In the genomic region with DNA sequence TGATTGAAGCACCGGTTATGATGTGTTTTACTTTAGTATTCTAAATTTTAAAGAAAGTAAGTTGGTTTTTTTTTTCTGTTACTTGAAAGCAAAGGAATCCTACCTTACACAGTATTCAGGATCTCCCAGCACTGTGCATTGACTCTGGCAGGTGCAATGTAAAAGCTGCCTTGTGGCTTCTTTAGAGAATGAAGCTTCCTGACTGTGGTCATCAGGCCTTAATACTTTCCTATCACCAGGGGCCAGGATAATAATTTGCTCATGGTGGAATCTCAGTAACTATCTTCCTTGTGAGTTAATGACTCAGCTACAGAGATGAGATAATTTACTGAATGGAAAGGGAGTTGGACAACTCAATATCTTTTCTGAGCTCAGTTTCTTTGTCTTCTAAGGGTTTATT, we compare ENCODE assay signal across 27 cellular contexts.
"Had no signal": no experiment of that assay in that cellular context is flagged by ENCODE, and none has a peak within 500 bp of the region (broad histone marks: within the 10 kb centered on the region; RNA-seq: fewer than 3 reads in every experiment).

No MANE protein-coding gene starts in this region.

- H3K27ac ChIP-seq: hepatocyte, left lung, lower lobe of right lung, neural progenitor cell, neutrophil, parathyroid adenoma, right atrium auricular region, right lobe of liver, skin epidermis, suprapubic skin, thoracic aorta, tibial artery, upper lobe of right lung had no signal

- H3K4me2 ChIP-seq: hepatocyte, neural progenitor cell had no signal

- H3K79me2 ChIP-seq: hepatocyte, parathyroid adenoma had no signal

- DNase-seq: islet precursor cell; left colon; left lung; lower lobe of right lung; mammary epithelial cell; mesenchymal stem cell; naive B cell; natural killer cell; nephron progenitor cell; occipital lobe; right lobe of liver; stimulated activated CD4-positive, alpha-beta T cell treated with anti-CD3 and anti-CD28 coated beads, Interleukin-12 subunit alpha, Interleukin-12 subunit beta, amount 100 ng/mL, for 4 hours; stimulated activated CD4-positive, alpha-beta T cell treated with anti-CD3 and anti-CD28 coated beads, Interleukin-15, amount 100 ng/mL, for 24 hours; stimulated activated CD4-positive, alpha-beta T cell treated with anti-CD3 and anti-CD28 coated beads, Interleukin-2, amount 100 ng/mL, for 24 hours; stimulated activated CD4-positive, alpha-beta T cell treated with anti-CD3 and anti-CD28 coated beads, Interleukin-4, amount 100 ng/mL, for 1 hour; stimulated activated naive CD4-positive, alpha-beta T cell; tibial artery; trophoblast cell; upper lobe of right lung had no signal

- ATAC-seq: left colon, left lung, lower lobe of right lung, natural killer cell, right lobe of liver, upper lobe of right lung had no signal

- H3K4me1 ChIP-seq: left lung, lower lobe of right lung, neural progenitor cell, right atrium auricular region, right lobe of liver, suprapubic skin, tibial artery, upper lobe of right lung had no signal

- H3K9me3 ChIP-seq: lower lobe of right lung, neutrophil, right atrium auricular region, right lobe of liver, suprapubic skin, thoracic aorta, tibial artery, upper lobe of right lung had no signal

- H3K4me3 ChIP-seq: hepatocyte, left lung, lower lobe of right lung, neural progenitor cell, right atrium auricular region, right lobe of liver, skin epidermis, suprapubic skin, thoracic aorta, tibial artery, upper lobe of right lung had no signal

- H3K36me3 ChIP-seq: left lung, lower lobe of right lung, neural progenitor cell, neutrophil, right atrium auricular region, right lobe of liver, suprapubic skin, thoracic aorta, tibial artery, upper lobe of right lung had no signal

- H3K9ac ChIP-seq: neural progenitor cell, parathyroid adenoma had no signal

- H2AFZ ChIP-seq: hepatocyte, neural progenitor cell, parathyroid adenoma had no signal

- H3K27me3 ChIP-seq: hepatocyte, left lung, neural progenitor cell, neutrophil, right atrium auricular region, right lobe of liver, suprapubic skin, tibial artery, upper lobe of right lung had no signal
